In the genomic region with DNA sequence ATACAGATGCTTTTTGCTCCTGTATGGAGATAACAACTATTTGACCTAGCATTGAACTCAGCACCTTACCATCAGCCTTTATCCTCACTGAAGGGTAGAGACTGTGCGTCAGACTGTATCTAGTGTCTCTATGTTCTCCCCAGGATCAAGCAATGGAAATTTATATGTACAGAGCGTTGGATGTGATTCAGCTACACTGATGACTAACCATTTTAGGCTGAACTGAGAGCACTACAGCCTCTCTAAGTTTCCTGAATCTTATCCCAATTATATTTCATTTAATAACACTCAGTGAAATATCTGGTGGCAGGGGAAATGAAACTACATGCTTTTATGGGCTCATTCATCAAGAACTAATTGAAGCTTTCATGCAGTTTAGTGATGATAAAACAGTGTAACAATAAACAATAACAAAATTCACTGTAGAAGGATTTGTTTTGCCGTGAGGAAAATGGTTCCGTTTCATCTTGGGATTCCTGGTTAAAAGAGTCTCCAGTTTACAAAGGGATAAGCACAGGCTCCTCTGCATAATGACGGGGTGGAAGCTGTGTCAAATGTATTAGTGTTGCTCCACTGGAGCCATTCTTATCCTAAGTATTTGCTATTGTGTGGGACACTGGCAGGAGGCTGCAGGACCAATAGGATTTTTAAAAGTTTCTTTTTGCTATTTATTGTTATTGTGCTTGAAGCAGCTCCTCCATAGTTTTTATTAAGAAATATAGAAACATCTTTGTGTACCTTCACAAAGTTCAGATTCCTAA, we compare ENCODE assay signal across 1 cellular context.
TF ChIP-seq lines count a peak whose summit lies in the region.

No MANE protein-coding gene starts in this region.

TF ChIP-seq in WTC11, 78 proteins besides CTCF, POLR2A, EP300 and RAD21 (continued from another document):
- TF ChIP-seq, protein P1, sequence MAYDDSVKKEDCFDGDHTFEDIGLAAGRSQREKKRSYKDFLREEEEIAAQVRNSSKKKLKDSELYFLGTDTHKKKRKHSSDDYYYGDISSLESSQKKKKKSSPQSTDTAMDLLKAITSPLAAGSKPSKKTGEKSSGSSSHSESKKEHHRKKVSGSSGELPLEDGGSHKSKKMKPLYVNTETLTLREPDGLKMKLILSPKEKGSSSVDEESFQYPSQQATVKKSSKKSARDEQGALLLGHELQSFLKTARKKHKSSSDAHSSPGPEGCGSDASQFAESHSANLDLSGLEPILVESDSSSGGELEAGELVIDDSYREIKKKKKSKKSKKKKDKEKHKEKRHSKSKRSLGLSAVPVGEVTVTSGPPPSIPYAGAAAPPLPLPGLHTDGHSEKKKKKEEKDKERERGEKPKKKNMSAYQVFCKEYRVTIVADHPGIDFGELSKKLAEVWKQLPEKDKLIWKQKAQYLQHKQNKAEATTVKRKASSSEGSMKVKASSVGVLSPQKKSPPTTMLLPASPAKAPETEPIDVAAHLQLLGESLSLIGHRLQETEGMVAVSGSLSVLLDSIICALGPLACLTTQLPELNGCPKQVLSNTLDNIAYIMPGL (CRISPR knock-in tag; IDR thresholded peaks at IDR 0.05), result no peak
- TF ChIP-seq NFE2L1 (CRISPR knock-in tag; IDR thresholded peaks at IDR 0.05), result no peak
- no peak for TF ChIP-seq ZNF232 (CRISPR knock-in tag; IDR thresholded peaks at IDR 0.05)
- no peak for TF ChIP-seq FOXK1 (CRISPR knock-in tag; IDR thresholded peaks at IDR 0.05)
- TF ChIP-seq NR2C2 (CRISPR knock-in tag; IDR thresholded peaks at IDR 0.05), result no peak
- TF ChIP-seq CREM (CRISPR knock-in tag; IDR thresholded peaks at IDR 0.05), result no peak
- TF ChIP-seq, protein P2, sequence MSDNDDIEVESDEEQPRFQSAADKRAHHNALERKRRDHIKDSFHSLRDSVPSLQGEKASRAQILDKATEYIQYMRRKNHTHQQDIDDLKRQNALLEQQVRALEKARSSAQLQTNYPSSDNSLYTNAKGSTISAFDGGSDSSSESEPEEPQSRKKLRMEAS (CRISPR knock-in tag; IDR thresholded peaks at IDR 0.05), result no peak
